8 cellular contexts compared by ENCODE assay signal in genomic region chr4:168877779-168878491, GRCh38.
DNase-seq lines count a peak whose midpoint lies in the region; ATAC-seq lines count a peak whose summit lies in the region.

No MANE protein-coding gene starts in this region.

- peak overlapping the region; percentile 76 for H3K4me3 Mint-ChIP-seq in activated naive CD4-positive, alpha-beta T cell treated with anti-CD3 and anti-CD28 coated beads, Interleukin-2, amount 10 ng/mL, durations not matched to agents 7 days and 5 days

- H3K9me3 ChIP-seq in iPS-15b (ENCODE audit: control insufficient read depth, insufficient read depth, low read length): no peaks in the 10 kb centered on the region

- H3K9me3 Mint-ChIP-seq in activated naive CD4-positive, alpha-beta T cell treated with anti-CD3 and anti-CD28 coated beads, Interleukin-2, amount 10 ng/mL, durations not matched to agents 7 days and 5 days: no peaks in the 10 kb centered on the region

- H3K27ac Mint-ChIP-seq in activated naive CD4-positive, alpha-beta T cell treated with anti-CD3 and anti-CD28 coated beads, Interleukin-2, amount 10 ng/mL, durations not matched to agents 7 days and 5 days: peak overlapping the region; percentile 28

- CTCF ChIA-PET in activated naive CD4-positive, alpha-beta T cell treated with anti-CD3 and anti-CD28 coated beads, Interleukin-2, amount 10 ng/mL, durations not matched to agents 7 days and 5 days (lab: Charles Lee): no interaction called here

- H3K4me1 ChIP-seq in iPS-15b (ENCODE audit: control insufficient read depth, insufficient read depth, low read length): no peaks in the 10 kb centered on the region

- peaks cover 66% of the 10 kb centered on the region for H3K27me3 Mint-ChIP-seq in activated naive CD4-positive, alpha-beta T cell treated with anti-CD3 and anti-CD28 coated beads, Interleukin-2, amount 10 ng/mL, durations not matched to agents 7 days and 5 days

- peak overlapping the region; percentile 37 for H3K4me3 ChIP-seq in iPS-15b (ENCODE audit: low read depth, low read length)
- H3K4me3 ChIP-seq in skin epidermis: peak overlapping the region; percentile 11 to 36 (median 23)

- peaks cover 9% of the 10 kb centered on the region for H3K4me1 Mint-ChIP-seq in activated naive CD4-positive, alpha-beta T cell treated with anti-CD3 and anti-CD28 coated beads, Interleukin-2, amount 10 ng/mL, durations not matched to agents 7 days and 5 days

- H3K27me3 ChIP-seq in iPS-15b (ENCODE audit: control insufficient read depth, insufficient read depth, low read length): peaks cover 26% of the 10 kb centered on the region

- ATAC-seq in HG03159 (IDR thresholded peaks at IDR 0.05; ENCODE audit: unreplicated experiment) (peak; percentile 32), HG02610 (IDR thresholded peaks at IDR 0.05; ENCODE audit: unreplicated experiment) (no peak)

- in situ Hi-C loops in KBM-7 (cut with MboI; ENCODE audit: low pct_unique_long_range_greater_than_20kb, low sequenced_read_pairs): no loop called here

- H3K9ac ChIP-seq in iPS-15b (ENCODE audit: low read depth, low read length): no peak overlapping the region

- DNase-seq in DMS53 treated with DMSO at 0.1 percent for 48 hours (lab: John Stamatoyannopoulos, UW; ENCODE audit: unreplicated experiment) (peak; percentile 53), KBM-7 (no peak), OCI-M1 (lab: John Stamatoyannopoulos, UW) (no peak)
- peak; percentile 38 for DNase-seq in activated naive CD4-positive, alpha-beta T cell treated with anti-CD3 and anti-CD28 coated beads, Interleukin-2, amount 10 ng/mL, durations not matched to agents 7 days and 5 days

- H3K36me3 Mint-ChIP-seq in activated naive CD4-positive, alpha-beta T cell treated with anti-CD3 and anti-CD28 coated beads, Interleukin-2, amount 10 ng/mL, durations not matched to agents 7 days and 5 days: peaks cover 2% of the 10 kb centered on the region

- peak overlapping the region; percentile 21 to 92 (median 75) for H3K27ac ChIP-seq in skin epidermis

- H3K36me3 ChIP-seq in iPS-15b (ENCODE audit: control insufficient read depth, insufficient read depth, low read length): no peaks in the 10 kb centered on the region

Comparison
In these comparisons a context has a peak if more than half of its experiments do, and no peak if none do; other contexts are left out.
1. DNase-seq: peak in DMS53 treated with DMSO at 0.1 percent for 48 hours (single experiment) and activated naive CD4-positive, alpha-beta T cell treated with anti-CD3 and anti-CD28 coated beads, Interleukin-2, amount 10 ng/mL, durations not matched to agents 7 days and 5 days (single experiment); none in KBM-7 (single experiment) and OCI-M1 (single experiment).